11 cellular contexts compared by ENCODE assay signal in genomic region chr15:45157974-45158373, GRCh38. TPM values are rescaled to one million over a fixed set of nuclear protein-coding genes. Genes with fewer than 3 reads are reported as not detected.
A peak's percentile ranks its signal among the peaks of the same experiment; 100 is the strongest.
DNase-seq lines count a peak whose midpoint lies in the region; ATAC-seq and TF ChIP-seq lines count a peak whose summit lies in the region.
"Had no signal": no experiment of that assay in that cellular context is flagged by ENCODE, and none has a peak within 500 bp of the region (broad histone marks: within the 10 kb centered on the region; RNA-seq: fewer than 3 reads in every experiment).

No MANE protein-coding gene starts in this region.

- H3K79me1 ChIP-seq in neuronal stem cell (ENCODE audit: low read depth, low read length): peaks cover 3% of the 10 kb centered on the region

- ATAC-seq in RWPE2 (ENCODE audit: low read depth) (peak; percentile 62), body of pancreas (no peak), GM19455 (IDR thresholded peaks at IDR 0.05; ENCODE audit: unreplicated experiment) (no peak)

- no peak for TF ChIP-seq POLR2A in esophagus squamous epithelium (IDR thresholded peaks at IDR 0.05)
- no peak for TF ChIP-seq POLR2A in body of pancreas (IDR thresholded peaks at IDR 0.05)

- H3K9ac ChIP-seq in neuronal stem cell (ENCODE audit: low read depth, low read length, poor library complexity): no peak overlapping the region

- no peak overlapping the region for H2BK15ac ChIP-seq in neuronal stem cell (ENCODE audit: low read length)

- H3K23ac ChIP-seq in neuronal stem cell (ENCODE audit: low read depth, low read length, poor library complexity): no peak overlapping the region

- H3K18ac ChIP-seq in neuronal stem cell (ENCODE audit: low read length): no peak overlapping the region

- no peak overlapping the region for H2AK5ac ChIP-seq in neuronal stem cell (ENCODE audit: low read depth, low read length)

- no peak overlapping the region for H2BK12ac ChIP-seq in neuronal stem cell (ENCODE audit: low read length)

- H3K9me3 ChIP-seq in RWPE2 (ENCODE audit: severe bottlenecking) (no peaks in the 10 kb centered on the region), esophagus squamous epithelium (no peaks in the 10 kb centered on the region), neuronal stem cell (replicated peaks in 1 of 2; ENCODE audit: control insufficient read depth in 2 of 2, insufficient read depth in 1 of 2, low read depth in 1 of 2, low read length in 2 of 2) (no peaks in the 10 kb centered on the region), body of pancreas (no peaks in the 10 kb centered on the region)

- peaks cover 25% of the 10 kb centered on the region for H3K4me1 ChIP-seq in RWPE2 (ENCODE audit: insufficient read depth, poor library complexity, severe bottlenecking)
- peaks cover 19 to 93% (median 26%) of the 10 kb centered on the region in 3 donors for H3K4me1 ChIP-seq in esophagus squamous epithelium
- peaks cover 6 to 13% of the 10 kb centered on the region in 2 donors for H3K4me1 ChIP-seq in neuronal stem cell (ENCODE audit: control insufficient read depth in 2 of 2, insufficient read depth in 1 of 2, low read depth in 1 of 2, low read length in 2 of 2)
- H3K4me1 ChIP-seq in body of pancreas: peaks cover 5% of the 10 kb centered on the region

- H3K27ac ChIP-seq in RWPE2 (ENCODE audit: poor library complexity, severe bottlenecking) (peak overlapping the region; percentile 34), esophagus squamous epithelium (peak overlapping the region; percentile 35 to 99 (median 84)), neuronal stem cell (replicated peaks; ENCODE audit: low read length) (no peak overlapping the region), body of pancreas (no peak overlapping the region)

- H3K4me3 ChIP-seq in RWPE2 (ENCODE audit: severe bottlenecking) (no peak overlapping the region), esophagus squamous epithelium (no peak overlapping the region), neuronal stem cell (ENCODE audit: low read length in 2 of 2) (no peak overlapping the region), body of pancreas (no peak overlapping the region)

- 12 to 50% methylated on average over 1 of the region's 1 CpG for WGBS in esophagus squamous epithelium, 2 donors
- WGBS in neuronal stem cell (ENCODE audit: extremely low coverage in 2 of 2, insufficient read length in 2 of 2, insufficient replicate concordance in 1 of 2), 2 donors: no CpG with 5 or more reads among the region's 1 CpG
- WGBS in body of pancreas, 2 donors: 74 to 92% methylated on average over 1 of the region's 1 CpG

- H4K91ac ChIP-seq in neuronal stem cell (ENCODE audit: low read depth, low read length, poor library complexity): no peak overlapping the region

- no peak overlapping the region for H2BK120ac ChIP-seq in neuronal stem cell (ENCODE audit: low read depth, low read length)

- H2BK5ac ChIP-seq in neuronal stem cell (ENCODE audit: low read length): no peak overlapping the region

- peak; percentile 84 for DNase-seq in GM03348 (ENCODE audit: low spot score)
- peak; percentile 91 for DNase-seq in RWPE2 (ENCODE audit: low spot score)
- DNase-seq in esophagus squamous epithelium (lab: John Stamatoyannopoulos, UW): no peak
- DNase-seq in neuronal stem cell (ENCODE audit: low spot score): peak; percentile 45
- DNase-seq in cerebellar cortex (ENCODE audit: low spot score): no peak
- DNase-seq in body of pancreas: no peak
- DNase-seq in mucosa of gallbladder (ENCODE audit: low spot score): no peak
- DNase-seq: Kasumi-1; RPMI8226; stimulated activated CD4-positive, alpha-beta T cell treated with anti-CD3 and anti-CD28 coated beads, Interleukin-2, amount 100 ng/mL, for 24 hours had no signal

- no peak overlapping the region for H3K14ac ChIP-seq in neuronal stem cell (ENCODE audit: low read length)

- TF ChIP-seq CTCF in RWPE2 (IDR thresholded peaks at IDR 0.05; ENCODE audit: poor library complexity, severe bottlenecking) (no peak), esophagus squamous epithelium (IDR thresholded peaks at IDR 0.05) (no peak), body of pancreas (IDR thresholded peaks at IDR 0.05) (no peak)

- intact Hi-C loops in esophagus squamous epithelium (cut with DNase I): no loop called here
- intact Hi-C loops in body of pancreas (cut with DNase I): no loop called here

- H4K8ac ChIP-seq in neuronal stem cell (ENCODE audit: low read depth, low read length): no peak overlapping the region

- no peaks in the 10 kb centered on the region for H3K36me3 ChIP-seq in RWPE2 (ENCODE audit: low read depth)
- peaks cover 0 to 41% (median 0%) of the 10 kb centered on the region in 3 donors for H3K36me3 ChIP-seq in esophagus squamous epithelium
- H3K36me3 ChIP-seq in neuronal stem cell (replicated peaks in 1 of 2; ENCODE audit: control insufficient read depth in 2 of 2, insufficient read depth in 2 of 2, low read length in 2 of 2): no peaks in the 10 kb centered on the region
- H3K36me3 ChIP-seq in body of pancreas (replicated peaks in 1 of 2; ENCODE audit: insufficient read depth in 1 of 2, low read depth in 2 of 2): no peaks in the 10 kb centered on the region

- H3K4ac ChIP-seq in neuronal stem cell (ENCODE audit: low read length): no peak overlapping the region

- no peak overlapping the region for H3K4me2 ChIP-seq in neuronal stem cell (ENCODE audit: insufficient read depth, low read length, poor library complexity, severe bottlenecking)

- H3K27me3 ChIP-seq in RWPE2 (ENCODE audit: insufficient read depth, poor library complexity, severe bottlenecking): no peaks in the 10 kb centered on the region
- H3K27me3 ChIP-seq in esophagus squamous epithelium: no peaks in the 10 kb centered on the region
- H3K27me3 ChIP-seq in neuronal stem cell (ENCODE audit: control insufficient read depth in 3 of 3, insufficient read depth in 3 of 3, low read depth in 1 of 3, low read length in 3 of 3): no peaks in the 10 kb centered on the region
- no peaks in the 10 kb centered on the region for H3K27me3 ChIP-seq in body of pancreas

- H2AFZ ChIP-seq in neuronal stem cell (ENCODE audit: low read length): peak overlapping the region; percentile 17

RNA-seq across cellular contexts. Expression of gene DUOX1, which starts 28.2 kb away (rescaled TPM):
- total RNA-seq in esophagus squamous epithelium: 100 to 1,000 TPM in 2 of 4 donors, 10 to 100 TPM in 2; 87.5 to 202 (median 122) TPM
- polyA plus RNA-seq in neuronal stem cell (2013, experiment 1 of 2): 0.06 TPM
- 0.03 TPM for polyA plus RNA-seq in neuronal stem cell (2013, experiment 2 of 2)
- total RNA-seq in body of pancreas: under 1 TPM; 0.26 to 0.66 TPM
- 23.4 TPM for total RNA-seq in mucosa of gallbladder

RNA-seq across cellular contexts. Expression of gene DUOXA1, which starts 28.3 kb away (rescaled TPM):
- 100 to 1,000 TPM in 3 of 4 donors, 10 to 100 TPM in 1; 64.0 to 202 (median 134) TPM for total RNA-seq in esophagus squamous epithelium
- 0.04 TPM for polyA plus RNA-seq in neuronal stem cell (2013, experiment 1 of 2)
- polyA plus RNA-seq in neuronal stem cell (2013, experiment 2 of 2): not detected
- not detected for total RNA-seq in body of pancreas
- 10.6 TPM for total RNA-seq in mucosa of gallbladder

RNA-seq across cellular contexts. Expression of gene SHF, which starts 29.8 kb away (rescaled TPM):
- total RNA-seq in esophagus squamous epithelium (10 to 100 TPM in 1 of 4 donors, 1 to 10 TPM in 3; 1.9 to 12.0 (median 5.7) TPM), body of pancreas (1 to 10 TPM; 2.0 to 2.9 TPM), mucosa of gallbladder (10.4 TPM)
- 31.0 TPM for polyA plus RNA-seq in neuronal stem cell (2013, experiment 1 of 2)
- polyA plus RNA-seq in neuronal stem cell (2013, experiment 2 of 2): 29.9 TPM

RNA-seq across cellular contexts. Expression of gene DUOXA2, which starts 43.8 kb away (rescaled TPM):
- 10 to 100 TPM in 2 of 4 donors, 1 to 10 TPM in 1, not detected in 1; 6.3 to 20.6 (median 13.6) TPM for total RNA-seq in esophagus squamous epithelium
- not detected for polyA plus RNA-seq in neuronal stem cell (2013, experiment 1 of 2)
- polyA plus RNA-seq in neuronal stem cell (2013, experiment 2 of 2): not detected
- total RNA-seq in body of pancreas: not detected
- total RNA-seq in mucosa of gallbladder: 87.1 TPM

RNA-seq across cellular contexts. Expression of gene DUOX2, which starts 44.0 kb away (rescaled TPM):
- total RNA-seq in esophagus squamous epithelium (10 to 100 TPM in 3 of 4 donors, 1 to 10 TPM in 1; 5.0 to 50.7 (median 22.6) TPM), body of pancreas (under 1 TPM; under 0.01 to 0.26 TPM), mucosa of gallbladder (366 TPM)
- 0.01 TPM for polyA plus RNA-seq in neuronal stem cell (2013, experiment 1 of 2)
- polyA plus RNA-seq in neuronal stem cell (2013, experiment 2 of 2): 0.01 TPM

Comparison
In these comparisons a context has a peak if more than half of its experiments do, and no peak if none do; other contexts are left out.
1. DNase-seq: peak in GM03348 (single experiment), RWPE2 (single experiment) and neuronal stem cell (single experiment); none in esophagus squamous epithelium (single experiment), cerebellar cortex (single experiment), body of pancreas (0 of 4) and mucosa of gallbladder (single experiment).
2. H3K27ac ChIP-seq: peak in RWPE2 (single experiment) and esophagus squamous epithelium (4 of 4); none in neuronal stem cell (single experiment) and body of pancreas (0 of 4).
3. RNA of gene DUOX1, which starts 28.2 kb away (total RNA-seq): 87.5 to 202 TPM in esophagus squamous epithelium and 23.4 TPM in mucosa of gallbladder (single experiment); 0.26 to 0.66 TPM in body of pancreas; every median in the first group is over 10 times any median in the second.
4. RNA of gene DUOXA1, which starts 28.3 kb away (total RNA-seq): 64.0 to 202 TPM in esophagus squamous epithelium and 10.6 TPM in mucosa of gallbladder (single experiment); not detected in body of pancreas; every median in the first group is over 10 times any median in the second.